3 cellular contexts compared by ENCODE assay signal in the genomic region with DNA sequence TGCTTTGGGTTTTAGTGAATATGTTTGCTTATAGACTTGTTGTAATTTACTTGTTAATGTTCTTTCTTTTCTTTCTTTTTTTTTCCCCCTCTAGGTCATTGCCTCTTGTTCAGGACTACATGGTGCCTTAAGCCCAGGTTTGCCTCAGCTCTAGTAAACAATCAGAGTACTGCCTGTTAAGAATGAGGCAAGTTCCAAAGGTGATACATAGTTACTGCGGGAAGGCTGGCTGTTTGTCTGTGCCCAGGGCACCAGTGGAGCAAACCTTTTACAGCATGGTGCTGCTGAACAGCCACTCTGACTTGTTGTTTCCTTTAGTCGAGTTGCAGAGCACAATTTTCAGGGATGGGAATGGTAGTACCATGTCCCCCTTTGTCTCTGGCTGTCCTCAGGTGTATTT.
"Had no signal": no experiment of that assay in that cellular context is flagged by ENCODE, and none has a peak within 500 bp of the region (broad histone marks: within the 10 kb centered on the region; RNA-seq: fewer than 3 reads in every experiment).

No MANE protein-coding gene starts in this region.

- DNase-seq: GDM1, GF-D8 had no signal

- ATAC-seq: GM12878 had no signal
